ENCODE assay signal across 22 cellular contexts in genomic region chr9:4684820-4685219, GRCh38.
"Had no signal": no experiment of that assay in that cellular context is flagged by ENCODE, and none has a peak within 500 bp of the region (broad histone marks: within the 10 kb centered on the region; RNA-seq: fewer than 3 reads in every experiment).

No MANE protein-coding gene starts in this region.

- DNase-seq: activated B cell treated with CpG ODN at 0.5 μM for 24 hours; activated CD4-positive, alpha-beta memory T cell treated with anti-CD3 and anti-CD28 coated beads for 36 hours; activated CD4-positive, alpha-beta T cell treated with anti-CD3 and anti-CD28 coated beads for 36 hours; activated effector memory CD4-positive, alpha-beta T cell treated with Interleukin-2 at 50 U/mL for 16 hours; activated naive CD4-positive, alpha-beta T cell treated with anti-CD3 and anti-CD28 coated beads for 36 hours; activated T-cell treated with anti-CD3 and anti-CD28 coated beads, Interleukin-2, amount 50 U/mL, for 48 hours; anterior cingulate cortex; body of pancreas; dermis blood vessel endothelial cell; effector CD8-positive, alpha-beta T cell; heart right ventricle; islet precursor cell; left colon; lower lobe of right lung; naive thymus-derived CD4-positive, alpha-beta T cell; stimulated activated CD4-positive, alpha-beta T cell treated with anti-CD3 and anti-CD28 coated beads, Interleukin-12 subunit alpha, Interleukin-12 subunit beta, amount 100 ng/mL, for 4 hours; stomach; T1000; transverse colon had no signal

- H3K4me3 ChIP-seq: body of pancreas, heart right ventricle, lower lobe of right lung, stomach, suprapubic skin, transverse colon had no signal

- ATAC-seq: activated CD4-positive, alpha-beta T cell treated with anti-CD3 and anti-CD28 coated beads for 36 hours; body of pancreas; heart right ventricle; left colon; lower lobe of right lung; naive thymus-derived CD4-positive, alpha-beta T cell; stimulated activated effector memory CD8-positive, alpha-beta T cell treated with anti-CD3 and anti-CD28 coated beads, Interleukin-12 subunit alpha, Interleukin-12 subunit beta, amount 100 ng/mL, for 72 hours had no signal

- H3K27ac ChIP-seq: body of pancreas, lower lobe of right lung, suprapubic skin had no signal

- H3K9me3 ChIP-seq: body of pancreas, heart right ventricle, lower lobe of right lung, stomach, suprapubic skin, transverse colon had no signal

- H3K27me3 ChIP-seq: body of pancreas, heart right ventricle, stomach, suprapubic skin, transverse colon had no signal

- FAIRE-seq: urothelium cell line had no signal
